In the genomic region with DNA sequence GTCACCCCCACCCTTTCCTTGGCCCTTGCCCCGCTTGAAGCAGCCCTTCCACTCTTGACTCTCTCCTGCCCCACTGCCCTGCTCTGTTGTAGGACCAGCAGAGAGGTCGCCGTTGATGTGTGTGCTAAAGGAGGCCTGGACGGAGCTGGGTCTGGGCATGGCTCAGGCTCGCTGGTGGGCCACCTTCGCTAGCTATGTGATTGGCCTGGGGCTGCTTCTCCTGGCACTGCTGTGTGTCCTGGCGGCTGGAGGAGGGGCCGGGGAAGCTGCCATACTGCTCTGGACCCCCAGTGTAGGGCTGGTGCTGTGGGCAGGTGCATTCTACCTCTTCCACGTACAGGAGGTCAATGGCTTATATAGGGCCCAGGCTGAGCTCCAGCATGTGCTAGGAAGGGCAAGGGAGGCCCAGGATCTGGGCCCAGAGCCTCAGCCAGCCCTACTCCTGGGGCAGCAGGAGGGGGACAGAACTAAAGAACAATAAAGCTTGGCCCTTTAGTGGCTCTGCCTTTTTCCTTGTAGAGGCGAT, we compare ENCODE assay signal across 27 cellular contexts. TPM values are rescaled to one million over a fixed set of nuclear protein-coding genes. Genes with fewer than 3 reads are reported as not detected.
DNase-seq lines count a peak whose midpoint lies in the region; ATAC-seq and TF ChIP-seq lines count a peak whose summit lies in the region.
"Had no signal": no experiment of that assay in that cellular context is flagged by ENCODE, and none has a peak within 500 bp of the region (broad histone marks: within the 10 kb centered on the region; RNA-seq: fewer than 3 reads in every experiment).

No MANE protein-coding gene starts in this region.

- H3K4me3 Mint-ChIP-seq in activated CD8-positive, alpha-beta T cell treated with anti-CD3 and anti-CD28 coated beads, Interleukin-2, amount 10 ng/mL, durations not matched to agents 7 days and 5 days = no peak overlapping the region
- no peak overlapping the region for H3K4me3 Mint-ChIP-seq in activated CD8-positive, alpha-beta T cell treated with anti-CD3 and anti-CD28 coated beads for 36 hours
- no peak overlapping the region for H3K4me3 Mint-ChIP-seq in immature natural killer cell
- no peak overlapping the region for H3K4me3 Mint-ChIP-seq in stimulated activated memory B cell treated with anti-CD40 and anti-IgM and Interleukin-4, amounts not matched to agents 10 μg/mL and 1 μg/mL and 100 μg/mL, for 72 hours
- no peak overlapping the region for H3K4me3 Mint-ChIP-seq in activated T-helper 1 cell treated with anti-CD3 and anti-CD28 coated beads, Interleukin-12 subunit alpha, Interleukin-12 subunit beta, Interleukin-2, Interleukin-4 antibody, amounts not matched to agents 30 ng/mL and 10 ng/mL and 1 ng/mL, durations not matched to agents 14 hours and 24 hours and 36 hours
- H3K4me3 Mint-ChIP-seq: activated T-cell treated with anti-CD3 and anti-CD28 coated beads, Interleukin-2, amount 50 U/mL, for 4 hours had no signal

- peaks cover 40% of the 10 kb centered on the region for H3K36me3 Mint-ChIP-seq in activated CD8-positive, alpha-beta T cell treated with anti-CD3 and anti-CD28 coated beads, Interleukin-2, amount 10 ng/mL, durations not matched to agents 7 days and 5 days (ENCODE audit: low read depth)
- H3K36me3 Mint-ChIP-seq in activated CD8-positive, alpha-beta T cell treated with anti-CD3 and anti-CD28 coated beads for 36 hours (ENCODE audit: low read depth) = peaks cover 26% of the 10 kb centered on the region
- peaks cover 5 to 12% (median 7%) of the 10 kb centered on the region in 3 donors for H3K36me3 Mint-ChIP-seq in immature natural killer cell
- H3K36me3 Mint-ChIP-seq in stimulated activated memory B cell treated with anti-CD40 and anti-IgM and Interleukin-4, amounts not matched to agents 10 μg/mL and 1 μg/mL and 100 μg/mL, for 72 hours = peaks cover 56% of the 10 kb centered on the region
- peaks cover 34% of the 10 kb centered on the region for H3K36me3 Mint-ChIP-seq in activated T-helper 1 cell treated with anti-CD3 and anti-CD28 coated beads, Interleukin-12 subunit alpha, Interleukin-12 subunit beta, Interleukin-2, Interleukin-4 antibody, amounts not matched to agents 30 ng/mL and 10 ng/mL and 1 ng/mL, durations not matched to agents 14 hours and 24 hours and 36 hours (ENCODE audit: low read depth)

- intact Hi-C loops in activated CD8-positive, alpha-beta T cell treated with anti-CD3 and anti-CD28 coated beads for 36 hours (cut with micrococcal nuclease) = loop anchor here (5.0 kb wide), 1 partner anchor 39 kb away; a partner anchor contains a TSS
- intact Hi-C loops in activated T-helper 1 cell treated with anti-CD3 and anti-CD28 coated beads, Interleukin-12 subunit alpha, Interleukin-12 subunit beta, Interleukin-2, Interleukin-4 antibody, amounts not matched to agents 30 ng/mL and 10 ng/mL and 1 ng/mL, durations not matched to agents 14 hours and 24 hours and 36 hours (cut with micrococcal nuclease) = loop anchor here (5.0 kb wide), 1 partner anchor 346 kb away; a partner anchor contains a TSS

- ATAC-seq in activated CD8-positive, alpha-beta T cell treated with anti-CD3 and anti-CD28 coated beads, Interleukin-2, amount 10 ng/mL, durations not matched to agents 7 days and 5 days = no peak
- ATAC-seq in activated CD8-positive, alpha-beta T cell treated with anti-CD3 and anti-CD28 coated beads for 36 hours = no peak
- ATAC-seq in stimulated activated memory B cell treated with anti-CD40 and anti-IgM and Interleukin-4, amounts not matched to agents 10 μg/mL and 1 μg/mL and 100 μg/mL, for 72 hours = no peak
- no peak for ATAC-seq in GM19455 (IDR thresholded peaks at IDR 0.05; ENCODE audit: unreplicated experiment)
- ATAC-seq: activated T-cell treated with anti-CD3 and anti-CD28 coated beads, Interleukin-2, amount 50 U/mL, for 4 hours; HCT116; heart right ventricle; pancreas; upper lobe of right lung had no signal

- no peaks in the 10 kb centered on the region for H3K27me3 Mint-ChIP-seq in activated CD8-positive, alpha-beta T cell treated with anti-CD3 and anti-CD28 coated beads, Interleukin-2, amount 10 ng/mL, durations not matched to agents 7 days and 5 days (ENCODE audit: low read depth)
- no peaks in the 10 kb centered on the region for H3K27me3 Mint-ChIP-seq in activated CD8-positive, alpha-beta T cell treated with anti-CD3 and anti-CD28 coated beads for 36 hours
- peaks cover 5 to 16% (median 10%) of the 10 kb centered on the region in 3 donors for H3K27me3 Mint-ChIP-seq in immature natural killer cell (ENCODE audit: low read depth in 3 of 3)
- no peaks in the 10 kb centered on the region for H3K27me3 Mint-ChIP-seq in stimulated activated memory B cell treated with anti-CD40 and anti-IgM and Interleukin-4, amounts not matched to agents 10 μg/mL and 1 μg/mL and 100 μg/mL, for 72 hours
- H3K27me3 Mint-ChIP-seq in activated T-helper 1 cell treated with anti-CD3 and anti-CD28 coated beads, Interleukin-12 subunit alpha, Interleukin-12 subunit beta, Interleukin-2, Interleukin-4 antibody, amounts not matched to agents 30 ng/mL and 10 ng/mL and 1 ng/mL, durations not matched to agents 14 hours and 24 hours and 36 hours (ENCODE audit: insufficient read depth) = peaks cover 3% of the 10 kb centered on the region

- DNase-seq in activated CD8-positive, alpha-beta T cell treated with anti-CD3 and anti-CD28 coated beads, Interleukin-2, amount 10 ng/mL, durations not matched to agents 7 days and 5 days = peak; percentile 18
- DNase-seq in activated CD8-positive, alpha-beta T cell treated with anti-CD3 and anti-CD28 coated beads for 36 hours = no peak
- no peak for DNase-seq in RWPE1 (ENCODE audit: low spot score)
- DNase-seq in immature natural killer cell = no peak
- no peak for DNase-seq in activated T-helper 1 cell treated with anti-CD3 and anti-CD28 coated beads, Interleukin-12 subunit alpha, Interleukin-12 subunit beta, Interleukin-2, Interleukin-4 antibody, amounts not matched to agents 30 ng/mL and 10 ng/mL and 1 ng/mL, durations not matched to agents 14 hours and 24 hours and 36 hours (ENCODE audit: low spot score)
- DNase-seq in G401 (ENCODE audit: low spot score) = no peak
- DNase-seq: 8988T; activated naive CD4-positive, alpha-beta T cell treated with Interleukin-2 at 50 U/mL for 16 hours; activated T-cell treated with anti-CD3 and anti-CD28 coated beads, Interleukin-2, amount 50 U/mL, for 4 hours; caudate nucleus; DMS 273 treated with DMSO at 0.1 percent for 48 hours; EL; foreskin melanocyte; heart right ventricle; kidney; MV-4-11; NCI-H1436 treated with DMSO at 0.1 percent for 48 hours; NCI-H748 treated with DMSO at 0.1 percent for 48 hours; pancreas; SIG-M5; stimulated activated naive CD4-positive, alpha-beta T cell treated with Interleukin-2 at 50 U/mL for 16 hours; T-helper 9 cell; upper lobe of right lung had no signal

- POLR2A ChIA-PET in activated CD8-positive, alpha-beta T cell treated with anti-CD3 and anti-CD28 coated beads, Interleukin-2, amount 10 ng/mL, durations not matched to agents 7 days and 5 days (lab: Charles Lee) = interaction anchor here (0.8 to 5.7 kb wide), 6 partner anchors 11 to 72 kb away, joined by 3 to 72 read pairs (median 8); a partner anchor contains a TSS
- POLR2A ChIA-PET in activated CD8-positive, alpha-beta T cell treated with anti-CD3 and anti-CD28 coated beads for 36 hours (lab: Charles Lee) = interaction anchor here (1.6 to 8.9 kb wide), 3 partner anchors 12 to 61 kb away, joined by 6 to 119 read pairs (median 18); a partner anchor contains a TSS
- POLR2A ChIA-PET in RWPE1 (lab: Yijun Ruan, JAX; ENCODE audit: low non-redundant PET) = no interaction called here

- H3K27ac ChIP-seq in RWPE1 = peak overlapping the region; percentile 28
- H3K27ac ChIP-seq: heart right ventricle, pancreas, suprapubic skin, upper lobe of right lung had no signal

- H3K4me1 Mint-ChIP-seq in activated CD8-positive, alpha-beta T cell treated with anti-CD3 and anti-CD28 coated beads, Interleukin-2, amount 10 ng/mL, durations not matched to agents 7 days and 5 days (ENCODE audit: low read depth) = peaks cover 41% of the 10 kb centered on the region
- H3K4me1 Mint-ChIP-seq in activated CD8-positive, alpha-beta T cell treated with anti-CD3 and anti-CD28 coated beads for 36 hours (ENCODE audit: low read depth) = peaks cover 27% of the 10 kb centered on the region
- peaks cover 28 to 46% of the 10 kb centered on the region in 2 donors for H3K4me1 Mint-ChIP-seq in immature natural killer cell
- peaks cover 55% of the 10 kb centered on the region for H3K4me1 Mint-ChIP-seq in stimulated activated memory B cell treated with anti-CD40 and anti-IgM and Interleukin-4, amounts not matched to agents 10 μg/mL and 1 μg/mL and 100 μg/mL, for 72 hours
- H3K4me1 Mint-ChIP-seq in activated T-helper 1 cell treated with anti-CD3 and anti-CD28 coated beads, Interleukin-12 subunit alpha, Interleukin-12 subunit beta, Interleukin-2, Interleukin-4 antibody, amounts not matched to agents 30 ng/mL and 10 ng/mL and 1 ng/mL, durations not matched to agents 14 hours and 24 hours and 36 hours (ENCODE audit: low read depth) = peaks cover 29% of the 10 kb centered on the region

- TF ChIP-seq CTCF in activated CD8-positive, alpha-beta T cell treated with anti-CD3 and anti-CD28 coated beads for 36 hours (IDR thresholded peaks at IDR 0.05) = no peak
- TF ChIP-seq CTCF in RWPE1 (conservative IDR thresholded peaks at IDR 0.05; ENCODE audit: low read depth) = no peak

- CTCF ChIA-PET in activated CD8-positive, alpha-beta T cell treated with anti-CD3 and anti-CD28 coated beads, Interleukin-2, amount 10 ng/mL, durations not matched to agents 7 days and 5 days (lab: Charles Lee) = interaction anchor here (0.8 to 2.3 kb wide), 3 partner anchors 11 to 256 kb away, joined by 3 to 10 read pairs (median 7); a partner anchor contains a TSS
- CTCF ChIA-PET in activated CD8-positive, alpha-beta T cell treated with anti-CD3 and anti-CD28 coated beads for 36 hours (lab: Charles Lee) = interaction anchor here (1.1 to 1.6 kb wide), 2 partner anchors 58 to 60 kb away, joined by 3 to 4 read pairs; no protein-coding TSS in a partner anchor
- CTCF ChIA-PET in RWPE1 (lab: Yijun Ruan, JAX) = interaction anchor here (1.9 kb wide), 2 partner anchors 13 to 60 kb away, joined by 5 read pairs; no protein-coding TSS in a partner anchor

- no peaks in the 10 kb centered on the region for H3K9me3 Mint-ChIP-seq in activated CD8-positive, alpha-beta T cell treated with anti-CD3 and anti-CD28 coated beads, Interleukin-2, amount 10 ng/mL, durations not matched to agents 7 days and 5 days (ENCODE audit: insufficient read depth)
- no peaks in the 10 kb centered on the region for H3K9me3 Mint-ChIP-seq in activated CD8-positive, alpha-beta T cell treated with anti-CD3 and anti-CD28 coated beads for 36 hours
- H3K9me3 Mint-ChIP-seq in immature natural killer cell = no peaks in the 10 kb centered on the region
- no peaks in the 10 kb centered on the region for H3K9me3 Mint-ChIP-seq in stimulated activated memory B cell treated with anti-CD40 and anti-IgM and Interleukin-4, amounts not matched to agents 10 μg/mL and 1 μg/mL and 100 μg/mL, for 72 hours
- no peaks in the 10 kb centered on the region for H3K9me3 Mint-ChIP-seq in activated T-helper 1 cell treated with anti-CD3 and anti-CD28 coated beads, Interleukin-12 subunit alpha, Interleukin-12 subunit beta, Interleukin-2, Interleukin-4 antibody, amounts not matched to agents 30 ng/mL and 10 ng/mL and 1 ng/mL, durations not matched to agents 14 hours and 24 hours and 36 hours
- H3K9me3 Mint-ChIP-seq: activated T-cell treated with anti-CD3 and anti-CD28 coated beads, Interleukin-2, amount 50 U/mL, for 4 hours had no signal

- in situ Hi-C loops in G401 (cut with HindIII; ENCODE audit: low sequenced_read_pairs) = no loop called here

- no peak overlapping the region for H3K27ac Mint-ChIP-seq in activated CD8-positive, alpha-beta T cell treated with anti-CD3 and anti-CD28 coated beads, Interleukin-2, amount 10 ng/mL, durations not matched to agents 7 days and 5 days
- H3K27ac Mint-ChIP-seq in activated CD8-positive, alpha-beta T cell treated with anti-CD3 and anti-CD28 coated beads for 36 hours = no peak overlapping the region
- H3K27ac Mint-ChIP-seq in immature natural killer cell = peak overlapping the region in 4 of 6 donors; percentile 84 to 96 (median 88)
- H3K27ac Mint-ChIP-seq in stimulated activated memory B cell treated with anti-CD40 and anti-IgM and Interleukin-4, amounts not matched to agents 10 μg/mL and 1 μg/mL and 100 μg/mL, for 72 hours = peak overlapping the region; percentile 90
- H3K27ac Mint-ChIP-seq in activated T-helper 1 cell treated with anti-CD3 and anti-CD28 coated beads, Interleukin-12 subunit alpha, Interleukin-12 subunit beta, Interleukin-2, Interleukin-4 antibody, amounts not matched to agents 30 ng/mL and 10 ng/mL and 1 ng/mL, durations not matched to agents 14 hours and 24 hours and 36 hours = no peak overlapping the region

RNA-seq across cellular contexts. Expression of a gene that starts 3.0 kb away (rescaled TPM):
- 10 to 100 TPM; 15.5 to 15.6 TPM for total RNA-seq in activated CD8-positive, alpha-beta T cell treated with anti-CD3 and anti-CD28 coated beads, Interleukin-2, amount 10 ng/mL, durations not matched to agents 7 days and 5 days
- total RNA-seq in activated CD8-positive, alpha-beta T cell treated with anti-CD3 and anti-CD28 coated beads for 36 hours = 1 to 10 TPM; 8.7 to 9.6 TPM
- polyA plus RNA-seq in immature natural killer cell = 10 to 100 TPM; 10.2 to 19.0 (median 13.2) TPM
- total RNA-seq in activated T-helper 1 cell treated with anti-CD3 and anti-CD28 coated beads, Interleukin-12 subunit alpha, Interleukin-12 subunit beta, Interleukin-2, Interleukin-4 antibody, amounts not matched to agents 30 ng/mL and 10 ng/mL and 1 ng/mL, durations not matched to agents 14 hours and 24 hours and 36 hours = 18.5 and 19.1 TPM in 2 replicates
- total RNA-seq in G401 (2014; rRNA removed; shearing (Covaris generic)) = 16.1 and 21.8 TPM in 2 replicates

RNA-seq across cellular contexts. Expression of a gene that starts 3.1 kb away (rescaled TPM):
- total RNA-seq in activated CD8-positive, alpha-beta T cell treated with anti-CD3 and anti-CD28 coated beads, Interleukin-2, amount 10 ng/mL, durations not matched to agents 7 days and 5 days = under 1 TPM in 1 of 2 experiments, not detected in 1; 0.16 TPM
- total RNA-seq in activated CD8-positive, alpha-beta T cell treated with anti-CD3 and anti-CD28 coated beads for 36 hours = under 1 TPM; 0.27 to 0.38 TPM
- 1 to 10 TPM in 1 of 3 donors, under 1 TPM in 2; 0.15 to 1.0 (median 0.44) TPM for polyA plus RNA-seq in immature natural killer cell
- 0.13 and 0.29 TPM in 2 replicates for total RNA-seq in activated T-helper 1 cell treated with anti-CD3 and anti-CD28 coated beads, Interleukin-12 subunit alpha, Interleukin-12 subunit beta, Interleukin-2, Interleukin-4 antibody, amounts not matched to agents 30 ng/mL and 10 ng/mL and 1 ng/mL, durations not matched to agents 14 hours and 24 hours and 36 hours
- 2.8 and 4.2 TPM in 2 replicates for total RNA-seq in G401 (2014; rRNA removed; shearing (Covaris generic))

RNA-seq across cellular contexts. Expression of a gene that starts 12.1 kb away (rescaled TPM):
- 10 to 100 TPM; 50.5 to 53.2 TPM for total RNA-seq in activated CD8-positive, alpha-beta T cell treated with anti-CD3 and anti-CD28 coated beads, Interleukin-2, amount 10 ng/mL, durations not matched to agents 7 days and 5 days
- total RNA-seq in activated CD8-positive, alpha-beta T cell treated with anti-CD3 and anti-CD28 coated beads for 36 hours = 10 to 100 TPM; 17.7 TPM
- polyA plus RNA-seq in immature natural killer cell = 10 to 100 TPM in 1 of 3 donors, 1 to 10 TPM in 2; 7.5 to 13.4 (median 9.5) TPM
- total RNA-seq in activated T-helper 1 cell treated with anti-CD3 and anti-CD28 coated beads, Interleukin-12 subunit alpha, Interleukin-12 subunit beta, Interleukin-2, Interleukin-4 antibody, amounts not matched to agents 30 ng/mL and 10 ng/mL and 1 ng/mL, durations not matched to agents 14 hours and 24 hours and 36 hours = 40.8 and 47.1 TPM in 2 replicates
- total RNA-seq in G401 (2014; rRNA removed; shearing (Covaris generic)) = 20.4 and 21.3 TPM in 2 replicates

RNA-seq across cellular contexts. Expression of a gene that starts 39.5 kb away (rescaled TPM):
- 10 to 100 TPM; 16.0 to 16.3 TPM for total RNA-seq in activated CD8-positive, alpha-beta T cell treated with anti-CD3 and anti-CD28 coated beads, Interleukin-2, amount 10 ng/mL, durations not matched to agents 7 days and 5 days
- 10 to 100 TPM; 10.5 to 11.8 TPM for total RNA-seq in activated CD8-positive, alpha-beta T cell treated with anti-CD3 and anti-CD28 coated beads for 36 hours
- 1 to 10 TPM; 3.1 to 6.6 (median 4.1) TPM for polyA plus RNA-seq in immature natural killer cell
- 19.5 and 20.8 TPM in 2 replicates for total RNA-seq in activated T-helper 1 cell treated with anti-CD3 and anti-CD28 coated beads, Interleukin-12 subunit alpha, Interleukin-12 subunit beta, Interleukin-2, Interleukin-4 antibody, amounts not matched to agents 30 ng/mL and 10 ng/mL and 1 ng/mL, durations not matched to agents 14 hours and 24 hours and 36 hours
- 6.6 and 12.7 TPM in 2 replicates for total RNA-seq in G401 (2014; rRNA removed; shearing (Covaris generic))

Comparison
In these comparisons a context has a peak if more than half of its experiments do, and no peak if none do; other contexts are left out.
1. H3K27ac Mint-ChIP-seq: peak in immature natural killer cell (4 of 6) and stimulated activated memory B cell treated with anti-CD40 and anti-IgM and Interleukin-4, amounts not matched to agents 10 μg/mL and 1 μg/mL and 100 μg/mL, for 72 hours (single experiment); none in activated CD8-positive, alpha-beta T cell treated with anti-CD3 and anti-CD28 coated beads, Interleukin-2, amount 10 ng/mL, durations not matched to agents 7 days and 5 days (single experiment), activated CD8-positive, alpha-beta T cell treated with anti-CD3 and anti-CD28 coated beads for 36 hours (single experiment) and activated T-helper 1 cell treated with anti-CD3 and anti-CD28 coated beads, Interleukin-12 subunit alpha, Interleukin-12 subunit beta, Interleukin-2, Interleukin-4 antibody, amounts not matched to agents 30 ng/mL and 10 ng/mL and 1 ng/mL, durations not matched to agents 14 hours and 24 hours and 36 hours (single experiment).